In genomic region chr19:18919086-18919894, GRCh38 we compare ENCODE assay signal across 8 cellular contexts. TPM values are rescaled to one million over a fixed set of nuclear protein-coding genes. Genes with fewer than 3 reads are reported as not detected.
DNase-seq lines count a peak whose midpoint lies in the region; ATAC-seq and TF ChIP-seq lines count a peak whose summit lies in the region.

Gene COPE (minus strand): TSS chr19:18919387. CDS start chr19:18919348, 39 bp downstream.
Gene DDX49 (plus strand): TSS chr19:18919715. CDS start chr19:18919742, 27 bp downstream.

- H3K4me3 ChIP-seq in left lung: peak within 1 kb of the TSS; percentile 90 to 94

- TF ChIP-seq CTCF in left lung (IDR thresholded peaks at IDR 0.05): peak in 1 of 2 donors; percentile 13

- peaks cover 20 to 52% of the 10 kb centered on the region in 2 donors for H3K4me1 ChIP-seq in left lung

- no peaks in the 10 kb centered on the region for H3K9me3 ChIP-seq in left lung

- no peaks in the 10 kb centered on the region for H3K27me3 ChIP-seq in left lung

- intact Hi-C loops in left lung (cut with DNase I): no loop called here

- peak; percentile 79 to 100 (median 98) for DNase-seq in C1 segment of cervical spinal cord (lab: John Stamatoyannopoulos, UW)
- DNase-seq in NCI-H774 (lab: John Stamatoyannopoulos, UW): peak; percentile 98
- peak; percentile 96 to 97 for DNase-seq in activated CD4-positive, alpha-beta T cell treated with anti-CD3 and anti-CD28 coated beads, Interleukin-2, amount 50 U/mL, for 4 hours
- peak; percentile 100 for DNase-seq in dermis blood vessel endothelial cell
- peak; percentile 96 to 97 for DNase-seq in left lung
- DNase-seq in stimulated activated CD4-positive, alpha-beta T cell treated with anti-CD3 and anti-CD28 coated beads, Interleukin-2, amount 100 ng/mL, for 48 hours: peak; percentile 91 to 95

- ATAC-seq in GM19372 (IDR thresholded peaks at IDR 0.05; ENCODE audit: low read depth, unreplicated experiment): peak; percentile 94
- ATAC-seq in HG03558 (IDR thresholded peaks at IDR 0.05; ENCODE audit: extremely low read depth, unreplicated experiment): peak; percentile 86
- ATAC-seq in left lung: peak; percentile 98

- H3K36me3 ChIP-seq in left lung: peaks cover 0 to 54% of the 10 kb centered on the region in 2 donors

- peak within 1 kb of the TSS; percentile 84 to 96 for H3K27ac ChIP-seq in left lung

RNA-seq across cellular contexts. Expression of gene COPE, which starts in this region (rescaled TPM):
- total RNA-seq in dermis blood vessel endothelial cell (215 TPM in 2 replicates), left lung (100 to 1,000 TPM; 196 to 226 TPM)

RNA-seq across cellular contexts. Expression of gene DDX49, which starts in this region (rescaled TPM):
- 57.9 and 63.5 TPM in 2 replicates for total RNA-seq in dermis blood vessel endothelial cell
- total RNA-seq in left lung: 10 to 100 TPM; 33.5 to 40.7 TPM

Comparison
In these comparisons a context has a peak if more than half of its experiments do, and no peak if none do; other contexts are left out.
1. Peak in every context shown above with its lines: DNase-seq, ATAC-seq, H3K4me3 ChIP-seq and H3K27ac ChIP-seq.